In genomic region chr4:63269156-63269555, GRCh38 we compare ENCODE assay signal across 3 cellular contexts.
"Had no signal": no experiment of that assay in that cellular context is flagged by ENCODE, and none has a peak within 500 bp of the region (broad histone marks: within the 10 kb centered on the region; RNA-seq: fewer than 3 reads in every experiment).

No MANE protein-coding gene starts in this region.

- ATAC-seq: GM12878 had no signal

- DNase-seq: GDM1, GF-D8 had no signal

- H3K4me3 ChIP-seq: GM12878 had no signal
